Comparison of ENCODE assay signal across 12 cellular contexts in the genomic region with DNA sequence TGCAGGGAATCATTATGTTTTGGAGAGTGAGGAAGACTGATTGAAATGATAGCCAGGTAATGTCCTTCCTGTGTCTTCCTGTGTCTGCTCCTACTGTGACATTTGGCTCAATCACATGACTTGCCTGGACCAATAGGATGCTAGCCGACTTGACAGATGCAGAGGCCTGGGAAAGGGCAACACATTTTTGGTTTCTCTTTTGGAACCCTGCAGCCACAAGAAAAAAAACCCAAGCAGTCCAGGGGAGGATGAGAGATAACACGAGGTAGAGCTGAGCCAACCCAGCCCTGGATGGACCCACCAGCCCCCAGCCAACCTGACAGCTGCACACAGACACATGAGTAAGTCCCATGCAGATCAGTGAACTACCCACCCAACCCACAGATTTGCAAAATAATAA.
DNase-seq lines count a peak whose midpoint lies in the region; ATAC-seq and TF ChIP-seq lines count a peak whose summit lies in the region.
"Had no signal": no experiment of that assay in that cellular context is flagged by ENCODE, and none has a peak within 500 bp of the region (broad histone marks: within the 10 kb centered on the region; RNA-seq: fewer than 3 reads in every experiment).

No MANE protein-coding gene starts in this region.

- H3K36me3 Mint-ChIP-seq in memory B cell, result no peaks in the 10 kb centered on the region
- H3K36me3 Mint-ChIP-seq: natural killer cell had no signal

- 58 to 68% (median 64%) methylated on average over 2 of the region's 2 CpGs for WGBS in stomach, 5 donors

- no peak overlapping the region for H3K4me3 ChIP-seq in stomach
- H3K4me3 ChIP-seq: cardiac muscle cell had no signal

- intact Hi-C loops in stomach (cut with DNase I; ENCODE audit: low total_unique reads), result no loop called here

- no peak overlapping the region for H3K27ac ChIP-seq in stomach
- H3K27ac ChIP-seq: cardiac muscle cell had no signal

- peak overlapping the region; percentile 75 for H3K4me3 Mint-ChIP-seq in memory B cell
- H3K4me3 Mint-ChIP-seq: natural killer cell had no signal

- no peaks in the 10 kb centered on the region for H3K4me1 ChIP-seq in stomach
- H3K4me1 ChIP-seq: Caco-2 had no signal

- no peak for TF ChIP-seq CTCF in stomach (IDR thresholded peaks at IDR 0.05)

- peaks cover 0 to 15% (median 10%) of the 10 kb centered on the region in 4 donors for H3K9me3 ChIP-seq in stomach
- H3K9me3 ChIP-seq: Caco-2 had no signal

- ATAC-seq in GM18867 (IDR thresholded peaks at IDR 0.05; ENCODE audit: unreplicated experiment), result peak; percentile 97
- ATAC-seq in GM21576 (IDR thresholded peaks at IDR 0.05; ENCODE audit: unreplicated experiment), result peak; percentile 85
- ATAC-seq in HG03439 (IDR thresholded peaks at IDR 0.05; ENCODE audit: unreplicated experiment), result peak; percentile 86
- ATAC-seq in memory B cell (ENCODE audit: low read depth), result peak; percentile 57
- ATAC-seq: esophagus mucosa, natural killer cell had no signal

- DNase-seq in memory B cell (ENCODE audit: low spot score in 2 of 2) (no peak), stomach (no peak), NCI-H146 treated with DMSO at 0.1 percent for 48 hours (lab: John Stamatoyannopoulos, UW; ENCODE audit: unreplicated experiment) (no peak), islet precursor cell (no peak)
- DNase-seq: activated T-cell treated with anti-CD3 and anti-CD28 coated beads, Interleukin-2, amount 50 U/mL, for 48 hours; natural killer cell had no signal

- no peaks in the 10 kb centered on the region for H3K27me3 Mint-ChIP-seq in memory B cell

- H3K9me3 Mint-ChIP-seq in memory B cell, result no peaks in the 10 kb centered on the region

- H3K27ac Mint-ChIP-seq in memory B cell, result no peak overlapping the region
- H3K27ac Mint-ChIP-seq: natural killer cell had no signal

- no peaks in the 10 kb centered on the region for H3K36me3 ChIP-seq in stomach
- H3K36me3 ChIP-seq: cardiac muscle cell had no signal

- H3K4me1 Mint-ChIP-seq in memory B cell, result peaks cover 4% of the 10 kb centered on the region
- H3K4me1 Mint-ChIP-seq: natural killer cell had no signal

- H3K27me3 ChIP-seq in stomach, result no peaks in the 10 kb centered on the region
- H3K27me3 ChIP-seq: cardiac muscle cell had no signal

- no peak for TF ChIP-seq POLR2A in stomach (IDR thresholded peaks at IDR 0.05)

- no peak for TF ChIP-seq EP300 in stomach (IDR thresholded peaks at IDR 0.05)
